8 cellular contexts compared by ENCODE assay signal in the genomic region with DNA sequence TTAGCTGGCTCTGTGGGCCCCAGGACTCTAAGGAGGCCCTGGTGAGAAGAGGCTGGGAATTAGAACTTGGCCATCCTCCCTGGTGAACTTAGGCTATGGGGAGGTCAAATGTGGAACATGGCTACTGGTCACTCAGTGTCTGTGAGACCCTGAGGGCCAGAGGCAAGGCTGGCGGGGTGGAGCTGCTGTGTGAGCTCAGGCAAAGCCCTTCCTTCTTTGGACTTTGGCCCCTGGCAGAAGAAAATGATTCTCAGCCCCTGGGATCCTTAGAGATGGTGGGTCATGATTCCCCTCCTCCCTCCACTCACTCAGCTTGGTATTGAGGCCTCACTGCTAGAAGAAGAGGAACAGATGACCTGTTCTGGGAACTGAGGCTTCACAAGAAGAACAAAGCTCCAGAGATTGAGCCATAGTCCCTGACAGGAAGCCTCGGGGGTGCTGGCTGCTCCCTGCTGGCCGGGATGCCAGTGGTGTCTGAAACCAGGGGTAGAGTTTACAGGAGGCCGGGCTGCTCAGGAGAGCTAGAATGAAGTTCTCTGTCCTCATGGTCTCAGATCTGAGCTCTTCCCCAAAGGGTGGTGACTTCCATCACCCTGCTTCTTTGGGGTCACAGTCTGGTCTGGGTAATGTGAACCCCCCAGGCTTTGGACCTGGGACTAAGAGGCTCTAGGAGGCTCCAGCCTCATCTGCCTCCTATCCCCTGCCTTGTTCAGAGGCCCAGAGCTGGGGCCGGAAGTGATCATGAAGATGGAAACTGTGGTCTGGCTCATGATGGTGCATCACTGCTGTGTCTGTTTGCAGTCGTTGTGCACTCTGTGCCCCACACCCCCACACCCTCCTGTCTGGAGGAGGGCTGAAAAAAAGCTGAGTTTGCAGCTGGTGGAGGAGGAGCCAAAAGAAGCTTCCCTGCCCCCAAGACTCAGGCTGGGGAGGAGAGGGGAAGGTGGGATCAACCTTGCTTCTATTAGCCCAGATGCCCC. TPM values are rescaled to one million over a fixed set of nuclear protein-coding genes. Genes with fewer than 3 reads are reported as not detected.
DNase-seq lines count a peak whose midpoint lies in the region; ATAC-seq, FAIRE-seq and TF ChIP-seq lines count a peak whose summit lies in the region.

No MANE protein-coding gene starts in this region.

- H3K36me3 ChIP-seq in GM12878 (ENCODE audit: control insufficient read depth in 2 of 2, insufficient read depth in 2 of 2, low read length in 1 of 2), result peaks cover 3 to 4% of the 10 kb centered on the region in 2 experiments; a peak in 3 of 4 replicates

- H3K9ac ChIP-seq in GM12878 (ENCODE audit: control insufficient read depth, insufficient read depth, low read length), result peak overlapping the region; percentile 75

- peak in 1 of 2 experiments; percentile 65; a peak in 1 of 4 replicates for TF ChIP-seq EP300 in GM12878 (IDR thresholded peaks at IDR 0.05; ENCODE audit: borderline replicate concordance in 1 of 2, control insufficient read depth in 1 of 2, low read depth in 2 of 2, low read length in 2 of 2)

- peaks cover 55% of the 10 kb centered on the region for H3K36me3 Mint-ChIP-seq in T-helper 2 cell treated with Interferon-gamma antibody and Interleukin-4, amounts not matched to agents 5 μg/mL and 100 μg/mL, for 36 hours (ENCODE audit: low read depth)

- peak; percentile 9; the same call in 1 of the 2 replicates for TF ChIP-seq RAD21 in GM12878 (IDR thresholded peaks at IDR 0.05; ENCODE audit: insufficient read depth, low read depth, low read length)

- peak; percentile 97 for FAIRE-seq in GM12878 (lab: Jason Lieb, UNC)

- peaks cover 48% of the 10 kb centered on the region for H3K4me1 ChIP-seq in GM12878 (ENCODE audit: control insufficient read depth, insufficient read depth, low read length)

- ATAC-seq in GM18870 (IDR thresholded peaks at IDR 0.05; ENCODE audit: unreplicated experiment), result peak; percentile 37
- ATAC-seq in HG03159 (IDR thresholded peaks at IDR 0.05; ENCODE audit: unreplicated experiment), result peak; percentile 38
- ATAC-seq in GM12878, result peak; percentile 55
- ATAC-seq in GM19324 (IDR thresholded peaks at IDR 0.05; ENCODE audit: low FRiP score, unreplicated experiment), result no peak

- RAD21 ChIA-PET in GM12878 (lab: Charles Lee; ENCODE audit: unreplicated experiment), result interaction anchor here (1.0 to 3.5 kb wide), 14 partner anchors 9 to 530 kb away, joined by 3 to 41 read pairs (median 4); a partner anchor contains a TSS

- H3K9me3 Mint-ChIP-seq in T-helper 2 cell treated with Interferon-gamma antibody and Interleukin-4, amounts not matched to agents 5 μg/mL and 100 μg/mL, for 36 hours, result no peaks in the 10 kb centered on the region

- TSS peak; percentile 71 for BruUV-seq in GM12878 (replicated peaks; lab: Mats Ljungman, UMichigan)

- H2AFZ ChIP-seq in GM12878 (ENCODE audit: control insufficient read depth, low read depth, low read length), result peak overlapping the region; percentile 70

- no peaks in the 10 kb centered on the region for H3K9me3 ChIP-seq in GM12878 (replicated peaks; ENCODE audit: control insufficient read depth, insufficient read depth, low read length)

- TF ChIP-seq CTCF in GM12878 (IDR thresholded peaks at IDR 0.05 in 2 of 3, conservative IDR thresholded peaks at IDR 0.05 in 1 of 3; ENCODE audit: control insufficient read depth in 2 of 3, extremely low read depth in 1 of 3, insufficient read depth in 1 of 3, low read depth in 3 of 3, low read length in 3 of 3), result no peak

- TF ChIP-seq POLR2A in GM12878 (IDR thresholded peaks at IDR 0.05; ENCODE audit: low read depth, low read length), result peak; percentile 72

- CTCF ChIA-PET in GM12878 (lab: Yijun Ruan, JAX), result interaction anchor here (0.5 to 4.1 kb wide), 18 partner anchors 10 to 205 kb away, joined by 3 to 47 read pairs (median 4); a partner anchor contains a TSS

- POLR2A ChIA-PET in GM12878 (lab: Charles Lee), result interaction anchor here (0.7 to 5.1 kb wide), 22 partner anchors 9 to 498 kb away, joined by 3 to 59 read pairs (median 5); a partner anchor contains a TSS

- in situ Hi-C loops in GM12878 (cut with MboI), result loop anchor here (5.0 kb wide), 1 partner anchor 77 kb away; a partner anchor contains a TSS

- H3K27ac Mint-ChIP-seq in T-helper 2 cell treated with Interferon-gamma antibody and Interleukin-4, amounts not matched to agents 5 μg/mL and 100 μg/mL, for 36 hours, result peak overlapping the region; percentile 99

- no peak overlapping the region for H3K4me3 ChIP-seq in GM12878

- H3K27me3 ChIP-seq in GM12878 (replicated peaks in 1 of 2; ENCODE audit: control insufficient read depth in 2 of 2, insufficient read depth in 2 of 2, low read length in 1 of 2) (no peaks in the 10 kb centered on the region), layer of hippocampus (ENCODE audit: control insufficient read depth, insufficient read depth, low read length) (no peaks in the 10 kb centered on the region)

- H3K4me2 ChIP-seq in GM12878 (ENCODE audit: control insufficient read depth, insufficient read depth), result peak overlapping the region; percentile 71

- H4K20me1 ChIP-seq in GM12878 (ENCODE audit: control insufficient read depth, insufficient read depth), result no peaks in the 10 kb centered on the region

- DNase-seq in T-helper 2 cell treated with Interferon-gamma antibody and Interleukin-4, amounts not matched to agents 5 μg/mL and 100 μg/mL, for 36 hours (ENCODE audit: low spot score), result peak; percentile 92
- peak; percentile 84 for DNase-seq in GM12878 (ENCODE audit: low read depth, low spot score)
- DNase-seq in stimulated activated CD4-positive, alpha-beta T cell treated with anti-CD3 and anti-CD28 coated beads, Interleukin-4, amount 100 ng/mL, for 4 hours, result peak; percentile 76 to 93
- no peak for DNase-seq in NCI-H2171 (lab: John Stamatoyannopoulos, UW)

- no peaks in the 10 kb centered on the region for H3K79me2 ChIP-seq in GM12878 (ENCODE audit: control insufficient read depth, insufficient read depth, low read length)

- peak overlapping the region; percentile 79 for H3K4me3 Mint-ChIP-seq in T-helper 2 cell treated with Interferon-gamma antibody and Interleukin-4, amounts not matched to agents 5 μg/mL and 100 μg/mL, for 36 hours

- intact Hi-C loops in GM12878 (cut with micrococcal nuclease; ENCODE audit: unreplicated experiment), result no loop called here

- H3K4me1 Mint-ChIP-seq in T-helper 2 cell treated with Interferon-gamma antibody and Interleukin-4, amounts not matched to agents 5 μg/mL and 100 μg/mL, for 36 hours (ENCODE audit: low read depth), result peaks cover 62% of the 10 kb centered on the region

- H3K27ac ChIP-seq in GM12878 (ENCODE audit: control insufficient read depth, insufficient read depth) (peak overlapping the region; percentile 95), layer of hippocampus (ENCODE audit: low read depth, low read length) (peak overlapping the region; percentile 94)

- no peaks in the 10 kb centered on the region for H3K27me3 Mint-ChIP-seq in T-helper 2 cell treated with Interferon-gamma antibody and Interleukin-4, amounts not matched to agents 5 μg/mL and 100 μg/mL, for 36 hours (ENCODE audit: low read depth)

- 26% methylated on average over 6 of the region's 6 CpGs for WGBS in GM12878 (ENCODE audit: insufficient coverage, insufficient replicate concordance, low lambda C conversion rate, missing lambda C conversion rate)

- SMC1A ChIA-PET in GM12878 (lab: Charles Lee; ENCODE audit: uncharacterized antibody, unreplicated experiment), result interaction anchor here (0.8 to 4.6 kb wide), 13 partner anchors 8 to 202 kb away, joined by 3 to 52 read pairs (median 5); a partner anchor contains a TSS

RNA-seq across cellular contexts. Expression of a gene that starts 0.9 kb away (rescaled TPM):
- 3.8 and 5.1 TPM in 2 replicates for total RNA-seq in GM12878 (2013; cell fraction: nucleolus; rRNA removed)
- total RNA-seq in GM12878 (2014; rRNA removed) (0.44 and 1.1 TPM in 2 replicates), GM12878 (2014; rRNA removed; fragmentation: Illumina TruSeq; extraction: Trizol) (0.18 and 0.45 TPM in 2 replicates), GM12878 (2021) (1.6 and 2.7 TPM in 2 replicates)
- polyA plus RNA-seq in GM12878 (2011; ENCODE audit: low read depth), result 0.41 TPM
- polyA plus RNA-seq in GM12878 (2011; rRNA removed) (0.30 and 0.67 TPM in 2 replicates), GM12878 (2014; fragmentation: Illumina TruSeq; extraction: Trizol) (0.29 and 0.37 TPM in 2 replicates), GM12878 (2014; fragmentation: Nextera tagmentation; extraction: Ambion mirVana) (under 1 TPM; 0.13 to 0.40 TPM), GM12878 (2014; rRNA removed) (1.0 and 3.0 TPM in 2 replicates), GM12878 (2016; fragmentation: Nextera tagmentation; extraction: Ambion mirVana) (under 1 TPM; 0.18 to 0.23 TPM)
- 0.89 and 1.0 TPM in 2 replicates for polyA plus RNA-seq in GM12878 (2011; cell fraction: cytosol; rRNA removed)
- polyA plus RNA-seq in GM12878 (2011; cell fraction: nucleus; rRNA removed), result 3.0 and 3.1 TPM in 2 replicates
- polyA plus RNA-seq in GM12878 (2012), result 0.63 and 1.0 TPM in 2 replicates
- 0.80 and 1.2 TPM in 2 replicates for polyA minus RNA-seq in GM12878 (2011; rRNA and poly(A)+ RNA removed)
- 1.1 TPM in 1 of 2 replicates, not detected in the other for polyA minus RNA-seq in GM12878 (2011; cell fraction: cytosol; rRNA and poly(A)+ RNA removed)
- polyA minus RNA-seq in GM12878 (2011; cell fraction: nucleus; rRNA and poly(A)+ RNA removed), result 1.6 and 3.2 TPM in 2 replicates

RNA-seq across cellular contexts. Expression of a gene that starts 2.1 kb away (rescaled TPM):
- 1.3 TPM in 1 of 2 replicates, not detected in the other for total RNA-seq in GM12878 (2013; cell fraction: nucleolus; rRNA removed)
- total RNA-seq in GM12878 (2014; rRNA removed) (not detected in 2 replicates), GM12878 (2014; rRNA removed; fragmentation: Illumina TruSeq; extraction: Trizol) (not detected in 2 replicates), GM12878 (2021) (0.28 and 0.45 TPM in 2 replicates)
- polyA plus RNA-seq in GM12878 (2011; ENCODE audit: low read depth), result not detected
- polyA plus RNA-seq in GM12878 (2011; rRNA removed) (not detected in 2 replicates), GM12878 (2014; fragmentation: Illumina TruSeq; extraction: Trizol) (not detected in 2 replicates), GM12878 (2014; fragmentation: Nextera tagmentation; extraction: Ambion mirVana) (not detected), GM12878 (2014; rRNA removed) (not detected in 2 replicates), GM12878 (2016; fragmentation: Nextera tagmentation; extraction: Ambion mirVana) (under 1 TPM in 1 of 2 experiments, not detected in 1; 0.23 TPM)
- polyA plus RNA-seq in GM12878 (2011; cell fraction: cytosol; rRNA removed), result 0.10 TPM in 1 of 2 replicates, not detected in the other
- 0.22 TPM in 1 of 2 replicates, not detected in the other for polyA plus RNA-seq in GM12878 (2011; cell fraction: nucleus; rRNA removed)
- polyA plus RNA-seq in GM12878 (2012), result not detected in 2 replicates
- polyA minus RNA-seq in GM12878 (2011; rRNA and poly(A)+ RNA removed), result not detected in 2 replicates
- polyA minus RNA-seq in GM12878 (2011; cell fraction: cytosol; rRNA and poly(A)+ RNA removed), result not detected in 2 replicates
- polyA minus RNA-seq in GM12878 (2011; cell fraction: nucleus; rRNA and poly(A)+ RNA removed), result 0.57 and 0.60 TPM in 2 replicates

RNA-seq across cellular contexts. Expression of a gene that starts 9.1 kb away (rescaled TPM):
- total RNA-seq in GM12878 (2013; cell fraction: nucleolus; rRNA removed), result 46.1 and 49.0 TPM in 2 replicates
- 19.9 and 23.1 TPM in 2 replicates for total RNA-seq in GM12878 (2014; rRNA removed)
- 8.1 and 9.0 TPM in 2 replicates for total RNA-seq in GM12878 (2014; rRNA removed; fragmentation: Illumina TruSeq; extraction: Trizol)
- total RNA-seq in GM12878 (2021), result 16.5 and 20.9 TPM in 2 replicates
- polyA plus RNA-seq in GM12878 (2011; ENCODE audit: low read depth), result 5.7 TPM
- 6.4 and 11.6 TPM in 2 replicates for polyA plus RNA-seq in GM12878 (2011; rRNA removed)
- 15.5 and 18.4 TPM in 2 replicates for polyA plus RNA-seq in GM12878 (2011; cell fraction: cytosol; rRNA removed)
- 86.8 and 98.6 TPM in 2 replicates for polyA plus RNA-seq in GM12878 (2011; cell fraction: nucleus; rRNA removed)
- polyA plus RNA-seq in GM12878 (2012), result 12.9 and 13.7 TPM in 2 replicates
- 5.4 and 9.3 TPM in 2 replicates for polyA plus RNA-seq in GM12878 (2014; fragmentation: Illumina TruSeq; extraction: Trizol)
- polyA plus RNA-seq in GM12878 (2014; fragmentation: Nextera tagmentation; extraction: Ambion mirVana), result 1 to 10 TPM; 1.5 to 1.9 TPM
- 23.2 and 29.2 TPM in 2 replicates for polyA plus RNA-seq in GM12878 (2014; rRNA removed)
- polyA plus RNA-seq in GM12878 (2016; fragmentation: Nextera tagmentation; extraction: Ambion mirVana), result 10 to 100 TPM; 12.5 to 17.5 TPM
- 10.7 and 18.8 TPM in 2 replicates for polyA minus RNA-seq in GM12878 (2011; rRNA and poly(A)+ RNA removed)
- polyA minus RNA-seq in GM12878 (2011; cell fraction: cytosol; rRNA and poly(A)+ RNA removed), result 7.9 and 8.8 TPM in 2 replicates
- polyA minus RNA-seq in GM12878 (2011; cell fraction: nucleus; rRNA and poly(A)+ RNA removed), result 30.6 and 52.9 TPM in 2 replicates

RNA-seq across cellular contexts. Expression of a gene that starts 21.3 kb away (rescaled TPM):
- total RNA-seq in GM12878 (2013; cell fraction: nucleolus; rRNA removed), result 0.48 and 0.83 TPM in 2 replicates
- 0.65 and 0.85 TPM in 2 replicates for total RNA-seq in GM12878 (2014; rRNA removed)
- total RNA-seq in GM12878 (2014; rRNA removed; fragmentation: Illumina TruSeq; extraction: Trizol), result 0.40 and 0.46 TPM in 2 replicates
- 1.3 and 1.5 TPM in 2 replicates for total RNA-seq in GM12878 (2021)
- polyA plus RNA-seq in GM12878 (2011; ENCODE audit: low read depth), result 0.20 TPM
- 0.08 TPM in 1 of 2 replicates, not detected in the other for polyA plus RNA-seq in GM12878 (2011; rRNA removed)
- polyA plus RNA-seq in GM12878 (2011; cell fraction: cytosol; rRNA removed), result 0.03 and 0.16 TPM in 2 replicates
- polyA plus RNA-seq in GM12878 (2011; cell fraction: nucleus; rRNA removed), result 0.22 TPM in 2 replicates
- polyA plus RNA-seq in GM12878 (2012), result 0.76 and 1.2 TPM in 2 replicates
- 0.38 and 0.73 TPM in 2 replicates for polyA plus RNA-seq in GM12878 (2014; fragmentation: Illumina TruSeq; extraction: Trizol)
- under 1 TPM; 0.06 to 0.20 TPM for polyA plus RNA-seq in GM12878 (2014; fragmentation: Nextera tagmentation; extraction: Ambion mirVana)
- 0.76 and 0.94 TPM in 2 replicates for polyA plus RNA-seq in GM12878 (2014; rRNA removed)
- polyA plus RNA-seq in GM12878 (2016; fragmentation: Nextera tagmentation; extraction: Ambion mirVana), result under 1 TPM; 0.43 to 0.98 TPM
- 0.10 TPM in 1 of 2 replicates, not detected in the other for polyA minus RNA-seq in GM12878 (2011; rRNA and poly(A)+ RNA removed)
- polyA minus RNA-seq in GM12878 (2011; cell fraction: cytosol; rRNA and poly(A)+ RNA removed), result not detected in 2 replicates
- 0.19 TPM in 1 of 2 replicates, not detected in the other for polyA minus RNA-seq in GM12878 (2011; cell fraction: nucleus; rRNA and poly(A)+ RNA removed)

RNA-seq across cellular contexts. Expression of a gene that starts 33.8 kb away (rescaled TPM):
- total RNA-seq in GM12878 (2013; cell fraction: nucleolus; rRNA removed), result 0.47 and 0.73 TPM in 2 replicates
- 0.11 and 0.27 TPM in 2 replicates for total RNA-seq in GM12878 (2014; rRNA removed)
- total RNA-seq in GM12878 (2014; rRNA removed; fragmentation: Illumina TruSeq; extraction: Trizol), result 7.6 and 8.4 TPM in 2 replicates
- total RNA-seq in GM12878 (2021), result 0.87 and 0.96 TPM in 2 replicates
- polyA plus RNA-seq in GM12878 (2011; ENCODE audit: low read depth), result 0.05 TPM
- polyA plus RNA-seq in GM12878 (2011; rRNA removed), result 0.07 and 0.16 TPM in 2 replicates
- polyA plus RNA-seq in GM12878 (2011; cell fraction: cytosol; rRNA removed), result 0.06 and 0.07 TPM in 2 replicates
- 0.45 and 0.64 TPM in 2 replicates for polyA plus RNA-seq in GM12878 (2011; cell fraction: nucleus; rRNA removed)
- polyA plus RNA-seq in GM12878 (2012), result 0.14 TPM in 2 replicates
- polyA plus RNA-seq in GM12878 (2014; fragmentation: Illumina TruSeq; extraction: Trizol), result 0.03 TPM in 1 of 2 replicates, not detected in the other
- under 1 TPM; 0.06 to 0.18 TPM for polyA plus RNA-seq in GM12878 (2014; fragmentation: Nextera tagmentation; extraction: Ambion mirVana)
- polyA plus RNA-seq in GM12878 (2014; rRNA removed), result 0.06 and 0.09 TPM in 2 replicates
- polyA plus RNA-seq in GM12878 (2016; fragmentation: Nextera tagmentation; extraction: Ambion mirVana), result under 1 TPM; 0.04 to 0.33 TPM
- polyA minus RNA-seq in GM12878 (2011; rRNA and poly(A)+ RNA removed), result 0.21 TPM in 1 of 2 replicates, not detected in the other
- 2.3 and 3.4 TPM in 2 replicates for polyA minus RNA-seq in GM12878 (2011; cell fraction: cytosol; rRNA and poly(A)+ RNA removed)
- polyA minus RNA-seq in GM12878 (2011; cell fraction: nucleus; rRNA and poly(A)+ RNA removed), result 0.12 and 0.29 TPM in 2 replicates
